ENCODE assay signal across 1 cellular context in the genomic region with DNA sequence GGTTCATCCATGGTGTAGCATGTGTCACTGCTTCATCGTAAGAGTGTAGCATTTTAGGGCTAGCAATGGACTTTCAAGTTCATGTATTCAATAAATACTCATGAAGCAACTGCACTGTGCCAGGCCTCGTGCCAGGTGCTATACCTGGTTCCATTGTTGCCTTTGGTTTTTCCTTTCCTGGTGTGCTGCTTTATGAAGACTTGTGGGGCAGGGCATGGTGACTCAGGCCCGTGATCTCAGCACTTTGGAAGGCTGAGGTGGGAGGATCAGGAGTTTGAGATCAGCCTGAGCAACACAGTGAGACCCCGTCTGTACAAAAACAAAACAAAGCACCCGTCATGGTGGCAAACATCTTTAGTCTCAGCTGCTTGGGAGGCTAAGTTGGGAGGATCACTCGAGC.
TF ChIP-seq lines count a peak whose summit lies in the region.

No MANE protein-coding gene starts in this region.

TF ChIP-seq in HCT116, 20 proteins besides CTCF, POLR2A, EP300 and RAD21:
- TF ChIP-seq JUND (IDR thresholded peaks at IDR 0.05): peak; percentile 83
- no peak for TF ChIP-seq ZFX (IDR thresholded peaks at IDR 0.05)
- TF ChIP-seq, protein P1, sequence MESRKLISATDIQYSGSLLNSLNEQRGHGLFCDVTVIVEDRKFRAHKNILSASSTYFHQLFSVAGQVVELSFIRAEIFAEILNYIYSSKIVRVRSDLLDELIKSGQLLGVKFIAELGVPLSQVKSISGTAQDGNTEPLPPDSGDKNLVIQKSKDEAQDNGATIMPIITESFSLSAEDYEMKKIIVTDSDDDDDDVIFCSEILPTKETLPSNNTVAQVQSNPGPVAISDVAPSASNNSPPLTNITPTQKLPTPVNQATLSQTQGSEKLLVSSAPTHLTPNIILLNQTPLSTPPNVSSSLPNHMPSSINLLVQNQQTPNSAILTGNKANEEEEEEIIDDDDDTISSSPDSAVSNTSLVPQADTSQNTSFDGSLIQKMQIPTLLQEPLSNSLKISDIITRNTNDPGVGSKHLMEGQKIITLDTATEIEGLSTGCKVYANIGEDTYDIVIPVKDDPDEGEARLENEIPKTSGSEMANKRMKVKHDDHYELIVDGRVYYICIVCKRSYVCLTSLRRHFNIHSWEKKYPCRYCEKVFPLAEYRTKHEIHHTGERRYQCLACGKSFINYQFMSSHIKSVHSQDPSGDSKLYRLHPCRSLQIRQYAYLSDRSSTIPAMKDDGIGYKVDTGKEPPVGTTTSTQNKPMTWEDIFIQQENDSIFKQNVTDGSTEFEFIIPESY (IDR thresholded peaks at IDR 0.05; ENCODE audit: extremely low read depth, insufficient replicate concordance, low read length): no peak
- TF ChIP-seq SP1 (IDR thresholded peaks at IDR 0.05; ENCODE audit: low read depth): peak; percentile 52; the same call in 1 of the 2 replicates
- TF ChIP-seq YY1 (IDR thresholded peaks at IDR 0.05; ENCODE audit: extremely low read depth, insufficient replicate concordance, low read depth, low read length): peak; percentile 75
- TF ChIP-seq ZNF274 (IDR thresholded peaks at IDR 0.05; ENCODE audit: low read depth, low read length): no peak
- no peak for TF ChIP-seq SIN3A (IDR thresholded peaks at IDR 0.05; ENCODE audit: low read depth)
- TF ChIP-seq CBX3 (IDR thresholded peaks at IDR 0.05; ENCODE audit: low read depth): peak; percentile 70; the same call in 1 of the 2 replicates
- TF ChIP-seq EZH2 (IDR thresholded peaks at IDR 0.05): no peak
- TF ChIP-seq ELF1 (IDR thresholded peaks at IDR 0.05; ENCODE audit: borderline replicate concordance, low read depth): no peak
- no peak for TF ChIP-seq TCF7L2 (IDR thresholded peaks at IDR 0.05; ENCODE audit: borderline replicate concordance, extremely low read depth, insufficient read depth, insufficient read length)
- no peak; the same call in 1 of the 2 replicates for TF ChIP-seq SRF (IDR thresholded peaks at IDR 0.05; ENCODE audit: low read depth)
- TF ChIP-seq MAX (IDR thresholded peaks at IDR 0.05): peak; percentile 95
- no peak for TF ChIP-seq REST (IDR thresholded peaks at IDR 0.05; ENCODE audit: low read depth)
- TF ChIP-seq, protein P2, sequence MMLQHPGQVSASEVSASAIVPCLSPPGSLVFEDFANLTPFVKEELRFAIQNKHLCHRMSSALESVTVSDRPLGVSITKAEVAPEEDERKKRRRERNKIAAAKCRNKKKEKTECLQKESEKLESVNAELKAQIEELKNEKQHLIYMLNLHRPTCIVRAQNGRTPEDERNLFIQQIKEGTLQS (IDR thresholded peaks at IDR 0.05): no peak
- peak; percentile 14; the same call in 1 of the 2 replicates for TF ChIP-seq CEBPB (IDR thresholded peaks at IDR 0.05; ENCODE audit: low read depth)
- TF ChIP-seq POLR2AphosphoS5 (IDR thresholded peaks at IDR 0.05; ENCODE audit: low read depth, low read length): peak; percentile 50; the same call in 1 of the 2 replicates
- no peak for TF ChIP-seq EZH2phosphoT487 (IDR thresholded peaks at IDR 0.05; ENCODE audit: borderline replicate concordance)
- no peak for TF ChIP-seq EGR1 (IDR thresholded peaks at IDR 0.05; ENCODE audit: low read depth)
- TF ChIP-seq FOSL1 (IDR thresholded peaks at IDR 0.05; ENCODE audit: low read depth): peak; percentile 78
